Comparison of ENCODE assay signal across 11 cellular contexts in the genomic region with DNA sequence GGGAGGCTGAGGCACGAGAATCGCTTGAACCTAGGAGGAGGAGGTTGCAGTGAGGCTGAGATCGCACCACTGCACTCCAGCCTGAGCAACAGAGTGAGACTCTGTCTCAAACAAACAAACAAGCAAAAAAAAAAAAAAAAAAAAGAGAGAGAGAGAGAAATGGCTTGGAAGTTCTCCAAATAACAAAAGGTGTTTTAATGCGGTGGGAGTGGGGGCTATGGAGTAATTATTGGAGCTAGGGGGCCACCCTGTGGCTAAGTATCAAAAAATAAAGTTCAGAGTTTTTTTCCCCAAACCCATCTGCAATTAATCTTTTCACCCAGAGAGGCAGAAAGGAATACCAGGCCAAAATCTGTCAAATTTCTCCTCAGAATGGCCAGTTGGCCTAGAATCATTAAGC. TPM values are rescaled to one million over a fixed set of nuclear protein-coding genes. Genes with fewer than 3 reads are reported as not detected.
DNase-seq lines count a peak whose midpoint lies in the region; ATAC-seq, FAIRE-seq and TF ChIP-seq lines count a peak whose summit lies in the region.
"Had no signal": no experiment of that assay in that cellular context is flagged by ENCODE, and none has a peak within 500 bp of the region (broad histone marks: within the 10 kb centered on the region; RNA-seq: fewer than 3 reads in every experiment).

No MANE protein-coding gene starts in this region.

- FAIRE-seq in endothelial cell of umbilical vein (lab: Jason Lieb, UNC), result no peak

- ATAC-seq in gastrocnemius medialis (no peak), omental fat pad (ENCODE audit: low FRiP score) (no peak)

- peaks cover 1% of the 10 kb centered on the region for H3K4me1 Mint-ChIP-seq in progenitor cell of endocrine pancreas (ENCODE audit: low read depth)

- H3K36me3 Mint-ChIP-seq in progenitor cell of endocrine pancreas (ENCODE audit: insufficient read depth), result peaks cover 1% of the 10 kb centered on the region

- TF ChIP-seq CTCF in AG09319 (IDR thresholded peaks at IDR 0.05; ENCODE audit: low read depth, low read length) (peak; percentile 16; the same call in 1 of the 2 replicates), GM12864 (IDR thresholded peaks at IDR 0.05; ENCODE audit: low read depth, low read length, missing control alignments) (peak; percentile 30), endothelial cell of umbilical vein (IDR thresholded peaks at IDR 0.05; ENCODE audit: extremely low read depth in 1 of 2, insufficient read depth in 1 of 2, low read depth in 1 of 2, low read length in 2 of 2) (no peak), gastrocnemius medialis (IDR thresholded peaks at IDR 0.05 in 4 of 5, conservative IDR thresholded peaks at IDR 0.05 in 1 of 5) (no peak), progenitor cell of endocrine pancreas (IDR thresholded peaks at IDR 0.05; ENCODE audit: unreplicated experiment) (no peak), omental fat pad (IDR thresholded peaks at IDR 0.05) (no peak)

- in situ Hi-C loops in gastrocnemius medialis (cut with MboI; ENCODE audit: low sequenced_read_pairs in 4 of 4), result loop anchor here in 2 of 4 donors (25.0 kb wide), 3 partner anchors 396 to 529 kb away; no protein-coding TSS in a partner anchor

- H3K27me3 ChIP-seq in endothelial cell of umbilical vein (ENCODE audit: control insufficient read depth in 2 of 2, insufficient read depth in 2 of 2, low read length in 2 of 2) (no peaks in the 10 kb centered on the region), gastrocnemius medialis (no peaks in the 10 kb centered on the region)
- H3K27me3 ChIP-seq: thyroid gland had no signal

- no peak overlapping the region for H2AFZ ChIP-seq in endothelial cell of umbilical vein (ENCODE audit: low read depth, low read length)

- H3K9me3 ChIP-seq in endothelial cell of umbilical vein (replicated peaks; ENCODE audit: control insufficient read depth, insufficient read depth, low read length) (no peaks in the 10 kb centered on the region), gastrocnemius medialis (no peaks in the 10 kb centered on the region)
- H3K9me3 ChIP-seq: HAP-1, thyroid gland had no signal

- H3K4me3 ChIP-seq in GM12864 (ENCODE audit: low read depth, low read length) (no peak overlapping the region), endothelial cell of umbilical vein (replicated peaks in 1 of 3; ENCODE audit: insufficient read depth in 1 of 3, low read depth in 1 of 3, low read length in 3 of 3) (no peak overlapping the region), gastrocnemius medialis (no peak overlapping the region)
- H3K4me3 ChIP-seq: HAP-1, skin epidermis, thyroid gland had no signal

- no peaks in the 10 kb centered on the region for H3K79me2 ChIP-seq in endothelial cell of umbilical vein (ENCODE audit: control insufficient read depth, insufficient read depth, low read length)

- H3K9ac ChIP-seq in endothelial cell of umbilical vein (replicated peaks; ENCODE audit: extremely low read depth, insufficient read depth, low read length), result no peak overlapping the region

- BruUV-seq in endothelial cell of umbilical vein (replicated peaks; lab: Mats Ljungman, UMichigan), result no TSS peak

- no peak overlapping the region for H3K4me3 Mint-ChIP-seq in progenitor cell of endocrine pancreas (ENCODE audit: low read depth)

- intact Hi-C loops in endothelial cell of umbilical vein (cut with micrococcal nuclease) (loop anchor here (1.0 kb wide), 1 partner anchor 116 kb away; no protein-coding TSS in a partner anchor), gastrocnemius medialis (cut with DNase I; ENCODE audit: low total_unique reads) (no loop called here)

- CTCF ChIA-PET in endothelial cell of umbilical vein (lab: Charles Lee), result interaction anchor here (0.7 to 5.1 kb wide), 8 partner anchors 10 to 511 kb away, joined by 3 to 44 read pairs (median 3); no protein-coding TSS in a partner anchor

- no peaks in the 10 kb centered on the region for H3K36me3 ChIP-seq in endothelial cell of umbilical vein (ENCODE audit: control insufficient read depth in 2 of 2, extremely low read depth in 1 of 2, insufficient read depth in 2 of 2, low read length in 2 of 2)
- H3K36me3 ChIP-seq in gastrocnemius medialis, result no peaks in the 10 kb centered on the region
- H3K36me3 ChIP-seq: HAP-1, thyroid gland had no signal

- no peaks in the 10 kb centered on the region for H3K9me3 Mint-ChIP-seq in progenitor cell of endocrine pancreas (ENCODE audit: low read depth)

- H3K4me1 ChIP-seq in endothelial cell of umbilical vein (ENCODE audit: control insufficient read depth, extremely low read depth, insufficient read depth, low read length) (peaks cover 10% of the 10 kb centered on the region), gastrocnemius medialis (peaks cover 10 to 12% of the 10 kb centered on the region in 2 donors)
- H3K4me1 ChIP-seq: thyroid gland had no signal

- DNase-seq in AG09319 (ENCODE audit: extremely low read depth, low read depth) (no peak), GM12864 (ENCODE audit: low read depth) (no peak), NOMO-1 (lab: John Stamatoyannopoulos, UW; ENCODE audit: unreplicated experiment in 2 of 2) (peak; percentile 20 to 29), endothelial cell of umbilical vein (ENCODE audit: low read depth, low spot score) (peak; percentile 43), gastrocnemius medialis (no peak), progenitor cell of endocrine pancreas (ENCODE audit: low spot score, unreplicated experiment) (no peak), NCI-H1092 treated with DMSO at 0.1 percent for 48 hours (lab: John Stamatoyannopoulos, UW) (no peak), omental fat pad (ENCODE audit: low spot score) (no peak)
- DNase-seq: thyroid gland had no signal

- H3K27ac ChIP-seq in endothelial cell of umbilical vein (ENCODE audit: insufficient read depth, low read depth, low read length) (no peak overlapping the region), gastrocnemius medialis (no peak overlapping the region)
- H3K27ac ChIP-seq: thyroid gland had no signal

- H3K27ac Mint-ChIP-seq in progenitor cell of endocrine pancreas, result no peak overlapping the region

- H3K9me1 ChIP-seq in endothelial cell of umbilical vein (replicated peaks; ENCODE audit: control insufficient read depth, extremely low read depth, insufficient read depth, low read length), result no peaks in the 10 kb centered on the region

- H4K20me1 ChIP-seq in endothelial cell of umbilical vein (replicated peaks; ENCODE audit: control insufficient read depth, extremely low read depth, insufficient read depth, low read length), result no peaks in the 10 kb centered on the region

- POLR2A ChIA-PET in endothelial cell of umbilical vein (lab: Charles Lee), result interaction anchor here (0.7 kb wide), 1 partner anchor 10 kb away, joined by 5 read pairs; no protein-coding TSS in a partner anchor

- no peaks in the 10 kb centered on the region for H3K27me3 Mint-ChIP-seq in progenitor cell of endocrine pancreas

- H3K4me2 ChIP-seq in endothelial cell of umbilical vein (ENCODE audit: insufficient read depth, low read length), result no peak overlapping the region

- TF ChIP-seq POLR2A in endothelial cell of umbilical vein (IDR thresholded peaks at IDR 0.05; ENCODE audit: low read depth, low read length) (no peak), gastrocnemius medialis (IDR thresholded peaks at IDR 0.05) (no peak)

- dilution Hi-C loops in endothelial cell of umbilical vein (cut with MboI; ENCODE audit: extremely low pct_ligation_motif_present, low sequenced_read_pairs), result no loop called here

TF ChIP-seq in endothelial cell of umbilical vein, 7 proteins besides CTCF, POLR2A, EP300 and RAD21:
- TF ChIP-seq POLR2AphosphoS5 (IDR thresholded peaks at IDR 0.05; ENCODE audit: insufficient read depth, low read depth, low read length) (no peak), MYC (IDR thresholded peaks at IDR 0.05; ENCODE audit: low read depth, low read length) (no peak), EZH2 (IDR thresholded peaks at IDR 0.05; ENCODE audit: borderline replicate concordance, low read depth, low read length, severe bottlenecking) (no peak), FOS (IDR thresholded peaks at IDR 0.05; ENCODE audit: borderline replicate concordance, insufficient read depth, low read length) (no peak), JUN (IDR thresholded peaks at IDR 0.05; ENCODE audit: borderline replicate concordance, insufficient read depth, insufficient read length, low read depth) (no peak), GATA2 (IDR thresholded peaks at IDR 0.05; ENCODE audit: insufficient read depth, insufficient read length, low read depth, low read length) (no peak)
- TF ChIP-seq, protein P1, sequence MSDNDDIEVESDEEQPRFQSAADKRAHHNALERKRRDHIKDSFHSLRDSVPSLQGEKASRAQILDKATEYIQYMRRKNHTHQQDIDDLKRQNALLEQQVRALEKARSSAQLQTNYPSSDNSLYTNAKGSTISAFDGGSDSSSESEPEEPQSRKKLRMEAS (IDR thresholded peaks at IDR 0.05; ENCODE audit: insufficient read depth, insufficient read length), result no peak

RNA-seq across cellular contexts. Expression of gene CEP68, which starts 23.0 kb away (rescaled TPM):
- 20.0 and 21.4 TPM in 2 replicates for total RNA-seq in endothelial cell of umbilical vein
- 22.0 and 26.2 TPM in 2 replicates for polyA plus RNA-seq in endothelial cell of umbilical vein
- polyA plus RNA-seq in endothelial cell of umbilical vein (2011; cell fraction: cytosol; rRNA removed), result 15.0 and 17.9 TPM in 2 replicates
- 20.6 and 24.9 TPM in 2 replicates for polyA plus RNA-seq in endothelial cell of umbilical vein (2011; cell fraction: nucleus; rRNA removed)
- 13.1 and 14.3 TPM in 2 replicates for polyA plus RNA-seq in endothelial cell of umbilical vein (2012)
- polyA minus RNA-seq in endothelial cell of umbilical vein, result 39.9 and 42.9 TPM in 2 replicates
- polyA minus RNA-seq in endothelial cell of umbilical vein (2011; cell fraction: cytosol; rRNA and poly(A)+ RNA removed), result 2.3 TPM
- 24.7 and 29.5 TPM in 2 replicates for polyA minus RNA-seq in endothelial cell of umbilical vein (2011; cell fraction: nucleus; rRNA and poly(A)+ RNA removed)
- 10 to 100 TPM; 21.4 to 48.0 (median 35.2) TPM for total RNA-seq in gastrocnemius medialis
- total RNA-seq in progenitor cell of endocrine pancreas, result 20.4 and 22.0 TPM in 2 replicates
- total RNA-seq in omental fat pad, result 10 to 100 TPM in 3 of 4 donors, 1 to 10 TPM in 1; 9.7 to 67.3 (median 21.3) TPM

RNA-seq across cellular contexts. Expression of gene SLC1A4, which starts 44.0 kb away (rescaled TPM):
- total RNA-seq in endothelial cell of umbilical vein (13.5 and 13.9 TPM in 2 replicates), gastrocnemius medialis (10 to 100 TPM in 3 of 4 donors, 1 to 10 TPM in 1; 5.4 to 54.1 (median 14.1) TPM), progenitor cell of endocrine pancreas (12.5 and 14.6 TPM in 2 replicates), omental fat pad (10 to 100 TPM in 1 of 4 donors, 1 to 10 TPM in 3; 6.5 to 14.4 (median 7.0) TPM)
- polyA plus RNA-seq in endothelial cell of umbilical vein, result 9.9 and 11.4 TPM in 2 replicates
- polyA plus RNA-seq in endothelial cell of umbilical vein (2011; cell fraction: cytosol; rRNA removed), result 8.5 and 9.1 TPM in 2 replicates
- polyA plus RNA-seq in endothelial cell of umbilical vein (2011; cell fraction: nucleus; rRNA removed), result 9.0 and 9.4 TPM in 2 replicates
- polyA plus RNA-seq in endothelial cell of umbilical vein (2012), result 6.7 and 8.4 TPM in 2 replicates
- polyA minus RNA-seq in endothelial cell of umbilical vein, result 23.3 and 32.0 TPM in 2 replicates
- polyA minus RNA-seq in endothelial cell of umbilical vein (2011; cell fraction: cytosol; rRNA and poly(A)+ RNA removed), result 9.8 TPM
- 13.2 and 15.7 TPM in 2 replicates for polyA minus RNA-seq in endothelial cell of umbilical vein (2011; cell fraction: nucleus; rRNA and poly(A)+ RNA removed)

Comparison
In these comparisons a context has a peak if more than half of its experiments do, and no peak if none do; other contexts are left out.
1. DNase-seq: peak in NOMO-1 (2 of 2) and endothelial cell of umbilical vein (single experiment); none in AG09319 (single experiment), GM12864 (single experiment), gastrocnemius medialis (0 of 2), progenitor cell of endocrine pancreas (single experiment), NCI-H1092 treated with DMSO at 0.1 percent for 48 hours (single experiment) and omental fat pad (single experiment).
2. CTCF ChIP-seq: peak in AG09319 (single experiment) and GM12864 (single experiment); none in endothelial cell of umbilical vein (0 of 2), gastrocnemius medialis (0 of 5), progenitor cell of endocrine pancreas (single experiment) and omental fat pad (0 of 3).